ENCODE assay signal across 10 cellular contexts in genomic region chr19:35288331-35288730, GRCh38. TPM values are rescaled to one million over a fixed set of nuclear protein-coding genes. Genes with fewer than 3 reads are reported as not detected.
"Had no signal": no experiment of that assay in that cellular context is flagged by ENCODE, and none has a peak within 500 bp of the region (broad histone marks: within the 10 kb centered on the region; RNA-seq: fewer than 3 reads in every experiment).

No MANE protein-coding gene starts in this region.

- ATAC-seq: GM23338, HCT116, HepG2 had no signal

- H3K27ac ChIP-seq: HL-60 had no signal

- H3K4me3 ChIP-seq: GM23338 had no signal

- H3K4me2 ChIP-seq: GM23338 had no signal

- DNase-seq: H9, HFFc6, KBM-7 had no signal

- H2AFZ ChIP-seq: GM23338 had no signal

RNA-seq across cellular contexts. Expression of gene MAG, which starts 3.6 kb away (rescaled TPM):
- total RNA-seq: H9, HFFc6, HT1080 had no signal

RNA-seq across cellular contexts. Expression of gene HAMP, which starts 6.0 kb away (rescaled TPM):
- total RNA-seq: GM23338, H1, HFFc6, HT1080 had no signal
- polyA plus RNA-seq: IgD-negative memory B cell had no signal

RNA-seq across cellular contexts. Expression of gene CD22, which starts 40.7 kb away (rescaled TPM):
- total RNA-seq: H9 had no signal
